Comparison of ENCODE assay signal across 1 cellular context in the genomic region with DNA sequence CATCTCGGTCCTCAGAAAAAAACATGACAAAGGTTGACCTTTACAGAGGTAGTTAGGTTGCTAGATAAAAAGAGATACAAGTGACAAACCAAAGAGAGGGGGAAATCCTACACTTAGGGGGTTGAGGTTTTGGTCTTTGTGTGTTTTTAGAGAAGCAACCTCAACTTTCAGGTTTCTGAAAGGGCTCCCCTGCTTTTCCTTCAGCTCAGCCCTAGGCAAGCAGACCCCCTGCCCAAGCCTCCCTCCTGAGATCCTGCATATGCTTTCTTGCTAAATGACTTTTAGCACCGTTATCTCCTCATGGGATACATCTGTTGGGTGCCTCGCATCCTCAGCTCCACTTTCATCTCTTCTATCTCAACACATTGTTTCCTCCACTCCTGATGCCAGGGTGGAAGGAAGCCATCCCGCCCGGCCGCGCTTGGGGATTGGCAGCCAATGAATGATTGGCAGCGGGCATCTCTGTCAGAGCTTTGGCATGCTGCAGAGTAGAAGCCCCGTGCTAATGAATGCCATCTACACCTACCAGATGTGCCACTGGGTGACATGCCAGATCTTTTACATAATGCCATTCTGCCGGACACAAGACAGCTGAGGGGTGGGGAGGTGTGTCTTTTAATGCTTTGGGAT.
A peak's percentile ranks its signal among the peaks of the same experiment; 100 is the strongest.
TF ChIP-seq lines count a peak whose summit lies in the region.

No MANE protein-coding gene starts in this region.

TF ChIP-seq in GM12878, 131 proteins besides CTCF, POLR2A, EP300 and RAD21 (continued from another document):
- TF ChIP-seq RFX5 (IDR thresholded peaks at IDR 0.05; ENCODE audit: low read depth, low read length) = no peak
- no peak for TF ChIP-seq NFYA (IDR thresholded peaks at IDR 0.05; ENCODE audit: borderline replicate concordance, low read depth, low read length)
- TF ChIP-seq MAX (IDR thresholded peaks at IDR 0.05; ENCODE audit: low read depth, low read length) = no peak
- no peak for TF ChIP-seq NR2C1 (IDR thresholded peaks at IDR 0.05)
- TF ChIP-seq ZBED1 (IDR thresholded peaks at IDR 0.05; ENCODE audit: borderline replicate concordance) = no peak
- TF ChIP-seq FOS (IDR thresholded peaks at IDR 0.05; ENCODE audit: borderline replicate concordance, extremely low read depth, insufficient read length) = no peak
- TF ChIP-seq KLF5 (IDR thresholded peaks at IDR 0.05; ENCODE audit: partially characterized antibody) = no peak
- no peak for TF ChIP-seq MTA2 (IDR thresholded peaks at IDR 0.05; ENCODE audit: low read depth)
- no peak for TF ChIP-seq NRF1 (conservative IDR thresholded peaks at IDR 0.05; ENCODE audit: low read depth, low read length)
- no peak for TF ChIP-seq MYB (IDR thresholded peaks at IDR 0.05; ENCODE audit: borderline replicate concordance, low read depth, low read length)
- TF ChIP-seq NR2C2 (IDR thresholded peaks at IDR 0.05; ENCODE audit: borderline replicate concordance, control insufficient read depth, insufficient read length, low read depth) = no peak
- no peak for TF ChIP-seq ZNF217 (IDR thresholded peaks at IDR 0.05)
- no peak for TF ChIP-seq SUPT20H (IDR thresholded peaks at IDR 0.05; ENCODE audit: borderline replicate concordance, control insufficient read depth, low read depth, low read length)
- peak; percentile 66 for TF ChIP-seq RUNX3 (IDR thresholded peaks at IDR 0.05; ENCODE audit: low read length)
- no peak for TF ChIP-seq IRF4 (IDR thresholded peaks at IDR 0.05; ENCODE audit: low read depth, low read length)
- no peak for TF ChIP-seq LARP7 (IDR thresholded peaks at IDR 0.05)
- no peak for TF ChIP-seq USF1 (IDR thresholded peaks at IDR 0.05; ENCODE audit: borderline replicate concordance, extremely low read length, insufficient read depth, low read depth, low read length)
- TF ChIP-seq NR2F1 (conservative IDR thresholded peaks at IDR 0.05) = peak; percentile 49
- TF ChIP-seq MTA3 (IDR thresholded peaks at IDR 0.05; ENCODE audit: borderline replicate concordance, low read length) = no peak
